ENCODE assay signal across 1 cellular context in genomic region chr2:191638802-191639172, GRCh38.
TF ChIP-seq lines count a peak whose summit lies in the region.

No MANE protein-coding gene starts in this region.

TF ChIP-seq in HCT116, 20 proteins besides CTCF, POLR2A, EP300 and RAD21:
- TF ChIP-seq MAX (IDR thresholded peaks at IDR 0.05) (no peak), CBX3 (IDR thresholded peaks at IDR 0.05; ENCODE audit: low read depth) (no peak), EZH2phosphoT487 (IDR thresholded peaks at IDR 0.05; ENCODE audit: borderline replicate concordance) (no peak), ATF3 (IDR thresholded peaks at IDR 0.05) (no peak), ZNF274 (IDR thresholded peaks at IDR 0.05; ENCODE audit: low read depth, low read length) (no peak), ZBTB33 (IDR thresholded peaks at IDR 0.05; ENCODE audit: extremely low read depth, insufficient replicate concordance, low read length) (no peak), FOSL1 (IDR thresholded peaks at IDR 0.05; ENCODE audit: low read depth) (no peak), ELF1 (IDR thresholded peaks at IDR 0.05; ENCODE audit: borderline replicate concordance, low read depth) (no peak), POLR2AphosphoS5 (IDR thresholded peaks at IDR 0.05; ENCODE audit: low read depth, low read length) (no peak), SRF (IDR thresholded peaks at IDR 0.05; ENCODE audit: low read depth) (no peak), ZFX (IDR thresholded peaks at IDR 0.05) (no peak), SP1 (IDR thresholded peaks at IDR 0.05; ENCODE audit: low read depth) (no peak), YY1 (IDR thresholded peaks at IDR 0.05; ENCODE audit: extremely low read depth, insufficient replicate concordance, low read depth, low read length) (no peak), EZH2 (IDR thresholded peaks at IDR 0.05) (no peak), EGR1 (IDR thresholded peaks at IDR 0.05; ENCODE audit: low read depth) (no peak), SIN3A (IDR thresholded peaks at IDR 0.05; ENCODE audit: low read depth) (no peak), REST (IDR thresholded peaks at IDR 0.05; ENCODE audit: low read depth) (no peak), CEBPB (IDR thresholded peaks at IDR 0.05; ENCODE audit: low read depth) (no peak), JUND (IDR thresholded peaks at IDR 0.05) (no peak), TCF7L2 (IDR thresholded peaks at IDR 0.05; ENCODE audit: borderline replicate concordance, extremely low read depth, insufficient read depth, insufficient read length) (no peak)
